12 cellular contexts compared by ENCODE assay signal in the genomic region with DNA sequence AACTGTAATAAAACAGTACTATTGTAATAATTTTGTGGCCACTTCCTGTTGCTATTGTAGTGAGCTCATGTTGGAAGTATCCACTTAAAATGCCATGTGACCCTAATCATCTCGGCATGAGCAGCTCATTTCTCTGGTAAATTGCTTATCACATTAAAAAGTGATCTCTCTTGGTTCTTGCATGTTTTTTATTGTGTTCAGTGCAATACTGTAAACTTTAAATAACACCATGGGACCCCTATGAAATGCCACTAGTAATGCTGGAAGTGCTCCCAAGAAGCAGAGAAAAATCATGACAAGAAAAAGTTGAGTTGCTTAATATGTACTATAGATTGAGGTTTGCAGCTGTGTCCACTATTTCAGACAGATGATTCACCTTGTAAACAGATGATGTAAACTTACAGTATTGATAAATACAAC. TPM values are rescaled to one million over a fixed set of nuclear protein-coding genes. Genes with fewer than 3 reads are reported as not detected.
DNase-seq lines count a peak whose midpoint lies in the region; ATAC-seq and TF ChIP-seq lines count a peak whose summit lies in the region.
"Had no signal": no experiment of that assay in that cellular context is flagged by ENCODE, and none has a peak within 500 bp of the region (broad histone marks: within the 10 kb centered on the region; RNA-seq: fewer than 3 reads in every experiment).

No MANE protein-coding gene starts in this region.

- H3K36me3 ChIP-seq in ACC112 (ENCODE audit: insufficient read depth, low read length) (0 out of 2 replicates have a peak, but pooled peaks cover 16% of the 10 kb centered on the region), colonic mucosa (no peaks in the 10 kb centered on the region)
- H3K36me3 ChIP-seq: cardiac muscle cell had no signal

- no peak for ATAC-seq in naive thymus-derived CD8-positive, alpha-beta T cell
- no peak for ATAC-seq in HG02642 (IDR thresholded peaks at IDR 0.05; ENCODE audit: poor library complexity, unreplicated experiment)

- POLR2A ChIA-PET in HEK293T (lab: Yijun Ruan, JAX): no interaction called here
- POLR2A ChIA-PET in naive thymus-derived CD8-positive, alpha-beta T cell (lab: Charles Lee): no interaction called here

- peaks cover 32% of the 10 kb centered on the region for H3K4me1 ChIP-seq in ACC112 (ENCODE audit: control insufficient read depth, insufficient read depth, low read length, unreplicated experiment)
- H3K4me1 ChIP-seq in colonic mucosa: no peaks in the 10 kb centered on the region

- CTCF ChIA-PET in HEK293T (lab: Yijun Ruan, JAX): no interaction called here

- intact Hi-C loops in colonic mucosa (cut with DNase I): no loop called here

- no peaks in the 10 kb centered on the region for H3K27me3 ChIP-seq in ACC112 (ENCODE audit: insufficient read depth, low read length)
- no peaks in the 10 kb centered on the region for H3K27me3 ChIP-seq in colonic mucosa
- H3K27me3 ChIP-seq: cardiac muscle cell had no signal

- no peaks in the 10 kb centered on the region for H3K9me3 ChIP-seq in colonic mucosa

- H3K4me1 Mint-ChIP-seq in naive thymus-derived CD8-positive, alpha-beta T cell: peaks cover 6 to 14% (median 7%) of the 10 kb centered on the region in 4 donors

- peaks cover 0 to 6% (median 0%) of the 10 kb centered on the region in 9 donors for H3K9me3 Mint-ChIP-seq in naive thymus-derived CD8-positive, alpha-beta T cell
- H3K9me3 Mint-ChIP-seq: CD4-positive, alpha-beta T cell had no signal

- H3K27ac Mint-ChIP-seq in naive thymus-derived CD8-positive, alpha-beta T cell: no peak overlapping the region
- H3K27ac Mint-ChIP-seq: CD4-positive, alpha-beta T cell had no signal

- TF ChIP-seq CTCF in fibroblast of the aortic adventitia (IDR thresholded peaks at IDR 0.05; ENCODE audit: insufficient read depth, low read length) (no peak), colonic mucosa (IDR thresholded peaks at IDR 0.05) (no peak)

- H3K27me3 Mint-ChIP-seq in naive thymus-derived CD8-positive, alpha-beta T cell: no peaks in the 10 kb centered on the region
- H3K27me3 Mint-ChIP-seq: CD4-positive, alpha-beta T cell had no signal

- H3K36me3 Mint-ChIP-seq in naive thymus-derived CD8-positive, alpha-beta T cell: peaks cover 4 to 31% (median 23%) of the 10 kb centered on the region in 3 donors

- H3K4me3 ChIP-seq in ACC112 (ENCODE audit: low read depth, low read length) (0 out of 2 replicates have a peak overlapping the region, but pooled peaks have one; percentile 37), fibroblast of the aortic adventitia (ENCODE audit: low read depth, low read length) (no peak overlapping the region), colonic mucosa (no peak overlapping the region)
- H3K4me3 ChIP-seq: cardiac muscle cell had no signal

- H3K27ac ChIP-seq in ACC112 (ENCODE audit: low read depth, low read length): peak overlapping the region; percentile 66
- H3K27ac ChIP-seq in colonic mucosa: no peak overlapping the region
- H3K27ac ChIP-seq: cardiac muscle cell had no signal

- H3K9ac ChIP-seq in colonic mucosa (ENCODE audit: low read depth in 2 of 2, low read length in 2 of 2): no peak overlapping the region

- DNase-seq in HEK293T (ENCODE audit: extremely low spot score): no peak
- peak; percentile 39 for DNase-seq in SHP77 treated with DMSO at 0.1 percent for 48 hours (lab: John Stamatoyannopoulos, UW)
- peak; percentile 59 for DNase-seq in fibroblast of the aortic adventitia (ENCODE audit: low read depth)
- DNase-seq in naive thymus-derived CD8-positive, alpha-beta T cell: no peak
- no peak for DNase-seq in colonic mucosa
- DNase-seq in globus pallidus (ENCODE audit: low spot score): no peak
- DNase-seq: activated CD4-positive, alpha-beta T cell treated with anti-CD3 and anti-CD28 coated beads, Interleukin-2, amount 50 U/mL, for 4 hours; CD4-positive, alpha-beta T cell; nucleus accumbens had no signal

- no peaks in the 10 kb centered on the region for H3K79me2 ChIP-seq in ACC112 (ENCODE audit: control insufficient read depth, insufficient read depth, low read length, unreplicated experiment)

- H3K4me3 Mint-ChIP-seq in naive thymus-derived CD8-positive, alpha-beta T cell: no peak overlapping the region
- H3K4me3 Mint-ChIP-seq: CD4-positive, alpha-beta T cell had no signal

- H2AFZ ChIP-seq in ACC112 (ENCODE audit: low read length, unreplicated experiment): no peak overlapping the region

TF ChIP-seq in HEK293T, 16 proteins besides CTCF, POLR2A, EP300 and RAD21:
- TF ChIP-seq, protein P1, sequence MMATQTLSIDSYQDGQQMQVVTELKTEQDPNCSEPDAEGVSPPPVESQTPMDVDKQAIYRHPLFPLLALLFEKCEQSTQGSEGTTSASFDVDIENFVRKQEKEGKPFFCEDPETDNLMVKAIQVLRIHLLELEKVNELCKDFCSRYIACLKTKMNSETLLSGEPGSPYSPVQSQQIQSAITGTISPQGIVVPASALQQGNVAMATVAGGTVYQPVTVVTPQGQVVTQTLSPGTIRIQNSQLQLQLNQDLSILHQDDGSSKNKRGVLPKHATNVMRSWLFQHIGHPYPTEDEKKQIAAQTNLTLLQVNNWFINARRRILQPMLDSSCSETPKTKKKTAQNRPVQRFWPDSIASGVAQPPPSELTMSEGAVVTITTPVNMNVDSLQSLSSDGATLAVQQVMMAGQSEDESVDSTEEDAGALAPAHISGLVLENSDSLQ (IDR thresholded peaks at IDR 0.05): peak; percentile 9; the same call in 1 of the 2 replicates
- TF ChIP-seq SUZ12 (IDR thresholded peaks at IDR 0.05) (no peak), BHLHE40 (IDR thresholded peaks at IDR 0.05; ENCODE audit: borderline replicate concordance) (no peak)

RNA-seq across cellular contexts. Expression of gene NMD3, which starts 45.6 kb away (rescaled TPM):
- total RNA-seq in fibroblast of the aortic adventitia (ENCODE audit: low replicate concordance) (88.0 and 165 TPM in 2 replicates), colonic mucosa (10 to 100 TPM; 33.5 to 45.5 TPM)
- total RNA-seq in naive thymus-derived CD8-positive, alpha-beta T cell: 10 to 100 TPM; 40.1 to 41.5 TPM
- 10 to 100 TPM; 38.1 to 40.6 (median 39.6) TPM for polyA plus RNA-seq in naive thymus-derived CD8-positive, alpha-beta T cell

Comparison
In these comparisons a context has a peak if more than half of its experiments do, and no peak if none do; other contexts are left out.
1. DNase-seq: peak in SHP77 treated with DMSO at 0.1 percent for 48 hours (single experiment) and fibroblast of the aortic adventitia (single experiment); none in HEK293T (single experiment), naive thymus-derived CD8-positive, alpha-beta T cell (0 of 10), colonic mucosa (single experiment) and globus pallidus (single experiment).